Comparison of ENCODE assay signal across 18 cellular contexts in the genomic region with DNA sequence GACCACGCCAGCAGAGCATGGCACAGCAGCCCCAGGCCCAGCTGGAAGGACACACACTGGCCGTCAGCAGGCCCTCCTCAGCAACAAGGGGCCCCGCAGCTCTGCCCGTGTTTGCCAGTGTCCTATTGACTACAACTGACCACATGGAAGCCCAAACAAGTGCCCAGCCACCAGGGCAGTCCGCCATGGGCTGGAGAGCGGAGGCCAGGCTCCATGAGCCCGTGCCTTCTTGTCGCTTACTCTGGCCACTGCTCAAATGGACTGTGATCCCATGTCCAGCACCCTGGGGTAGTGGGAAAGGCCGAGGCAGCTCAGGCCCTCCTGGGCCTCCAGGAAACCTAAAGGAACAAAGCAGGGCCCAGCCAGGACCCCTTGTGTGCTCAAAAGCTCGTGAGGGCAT. TPM values are rescaled to one million over a fixed set of nuclear protein-coding genes. Genes with fewer than 3 reads are reported as not detected.
DNase-seq lines count a peak whose midpoint lies in the region; ATAC-seq, FAIRE-seq and TF ChIP-seq lines count a peak whose summit lies in the region.
"Had no signal": no experiment of that assay in that cellular context is flagged by ENCODE, and none has a peak within 500 bp of the region (broad histone marks: within the 10 kb centered on the region; RNA-seq: fewer than 3 reads in every experiment).

No MANE protein-coding gene starts in this region.

- no peak for TF ChIP-seq CTCF in left ventricle myocardium inferior (IDR thresholded peaks at IDR 0.05; ENCODE audit: borderline replicate concordance)
- TF ChIP-seq CTCF in HepG2 (CRISPR knock-in tag; IDR thresholded peaks at IDR 0.05): no peak

- TF ChIP-seq POLR2A in HepG2 (IDR thresholded peaks at IDR 0.05; ENCODE audit: insufficient read depth in 1 of 2, low read depth in 2 of 2, low read length in 2 of 2): no peak

- no peaks in the 10 kb centered on the region for H3K36me3 ChIP-seq in left ventricle myocardium inferior
- no peaks in the 10 kb centered on the region for H3K36me3 ChIP-seq in HepG2 (replicated peaks in 1 of 2; ENCODE audit: control insufficient read depth in 1 of 2, insufficient read depth in 2 of 2, low read length in 2 of 2)
- H3K36me3 ChIP-seq: HAP-1 had no signal

- WGBS in HepG2 (ENCODE audit: low lambda C conversion rate): 37% methylated on average over 4 of the region's 10 CpGs

- intact Hi-C loops in left ventricle myocardium superior (cut with micrococcal nuclease): no loop called here
- intact Hi-C loops in left ventricle myocardium inferior (cut with micrococcal nuclease): no loop called here
- intact Hi-C loops in HepG2 (cut with micrococcal nuclease; ENCODE audit: unreplicated experiment): no loop called here

- H2AFZ ChIP-seq in HepG2 (ENCODE audit: low read length): no peak overlapping the region
- H2AFZ ChIP-seq: GM23248 had no signal

- FAIRE-seq in HepG2 (lab: Jason Lieb, UNC): no peak
- FAIRE-seq: D721Med, G401.6, GM12891, GM19239 had no signal

- DNase-seq in left ventricle myocardium superior: peak; percentile 20
- no peak for DNase-seq in left ventricle myocardium inferior
- DNase-seq in T-helper 17 cell: no peak
- DNase-seq in HepG2 (ENCODE audit: low spot score): no peak
- DNase-seq in stimulated activated naive B cell treated with anti-CD40 and anti-IgM and Interleukin-4, amounts not matched to agents 10 μg/mL and 1 μg/mL and 100 μg/mL, for 72 hours: no peak
- DNase-seq in mucosa of gallbladder (ENCODE audit: low spot score): no peak
- DNase-seq in activated CD4-positive, CD25-positive, alpha-beta regulatory T cell treated with anti-CD3 and anti-CD28 coated beads, Interleukin-2, amount 50 U/mL, for 72 hours: no peak
- DNase-seq: C1 segment of cervical spinal cord; Caco-2; CD4-positive, CD25-positive, alpha-beta regulatory T cell; CD8-positive, alpha-beta memory T cell; GM23248 had no signal

- H3K27me3 Mint-ChIP-seq in T-helper 17 cell: no peaks in the 10 kb centered on the region
- peaks cover 4 to 7% of the 10 kb centered on the region in 2 donors for H3K27me3 Mint-ChIP-seq in stimulated activated naive B cell treated with anti-CD40 and anti-IgM and Interleukin-4, amounts not matched to agents 10 μg/mL and 1 μg/mL and 100 μg/mL, for 72 hours
- H3K27me3 Mint-ChIP-seq: CD4-positive, CD25-positive, alpha-beta regulatory T cell; CD8-positive, alpha-beta memory T cell had no signal

- no TSS peak for BruUV-seq in HepG2 (replicated peaks; lab: Mats Ljungman, UMichigan)

- H3K4me3 ChIP-seq in left ventricle myocardium inferior (no peak overlapping the region), HepG2 (replicated peaks in 1 of 3; ENCODE audit: insufficient read depth in 1 of 3, low read depth in 2 of 3, low read length in 3 of 3) (no peak overlapping the region)
- H3K4me3 ChIP-seq: GM23248, HAP-1 had no signal

- no peak overlapping the region for H3K27ac ChIP-seq in left ventricle myocardium inferior (replicated peaks)
- H3K27ac ChIP-seq in HepG2 (ENCODE audit: extremely low read length, insufficient read depth, low read length): no peak overlapping the region
- H3K27ac ChIP-seq: GM23248 had no signal

- H3K9ac ChIP-seq in HepG2 (ENCODE audit: insufficient read depth, low read depth, low read length): no peak overlapping the region
- H3K9ac ChIP-seq: GM23248 had no signal

- H3K4me1 ChIP-seq in left ventricle myocardium inferior (peaks cover 19% of the 10 kb centered on the region), HepG2 (ENCODE audit: insufficient read depth, low read length) (peaks cover 10% of the 10 kb centered on the region)
- H3K4me1 ChIP-seq: HAP-1 had no signal

- H3K27me3 ChIP-seq in left ventricle myocardium inferior (ENCODE audit: low read depth) (no peaks in the 10 kb centered on the region), HepG2 (ENCODE audit: control insufficient read depth in 1 of 2, insufficient read depth in 2 of 2, low read length in 2 of 2) (peaks cover 0 to 21% of the 10 kb centered on the region in 2 experiments; a peak in 4 of 5 replicates)

- TF ChIP-seq EP300 in HepG2 (IDR thresholded peaks at IDR 0.05; ENCODE audit: low read depth in 2 of 2, low read length in 2 of 2) (no peak), HepG2 (CRISPR knock-in tag; IDR thresholded peaks at IDR 0.05; ENCODE audit: borderline replicate concordance) (no peak)

- in situ Hi-C loops in HepG2 (cut with HindIII; ENCODE audit: extremely low pct_ligation_motif_present, low pct_unique_long_range_greater_than_20kb): no loop called here

- H3K9me3 ChIP-seq in left ventricle myocardium inferior (replicated peaks) (peaks cover 11% of the 10 kb centered on the region), T-helper 17 cell (ENCODE audit: control insufficient read depth, low read length, poor library complexity, severe bottlenecking) (no peaks in the 10 kb centered on the region), HepG2 (ENCODE audit: low read length) (peaks cover 6% of the 10 kb centered on the region)

- POLR2A ChIA-PET in HepG2 (lab: Yijun Ruan, JAX): no interaction called here

- no peaks in the 10 kb centered on the region for H3K79me2 ChIP-seq in HepG2 (ENCODE audit: insufficient read depth, low read length)

- no peak for ATAC-seq in left ventricle myocardium superior
- ATAC-seq in T-helper 17 cell: no peak
- ATAC-seq in HepG2: peak; percentile 49
- no peak for ATAC-seq in stimulated activated naive B cell treated with anti-CD40 and anti-IgM and Interleukin-4, amounts not matched to agents 10 μg/mL and 1 μg/mL and 100 μg/mL, for 72 hours (replicated peaks)

- peak overlapping the region; percentile 90 for H3K27ac Mint-ChIP-seq in T-helper 17 cell
- no peak overlapping the region for H3K27ac Mint-ChIP-seq in stimulated activated naive B cell treated with anti-CD40 and anti-IgM and Interleukin-4, amounts not matched to agents 10 μg/mL and 1 μg/mL and 100 μg/mL, for 72 hours
- H3K27ac Mint-ChIP-seq: B cell; CD8-positive, alpha-beta memory T cell had no signal

- TF ChIP-seq RAD21 in HepG2 (CRISPR knock-in tag; IDR thresholded peaks at IDR 0.05): no peak

- H3K4me3 Mint-ChIP-seq in T-helper 17 cell: no peak overlapping the region
- H3K4me3 Mint-ChIP-seq in stimulated activated naive B cell treated with anti-CD40 and anti-IgM and Interleukin-4, amounts not matched to agents 10 μg/mL and 1 μg/mL and 100 μg/mL, for 72 hours: no peak overlapping the region
- H3K4me3 Mint-ChIP-seq: B cell; CD4-positive, CD25-positive, alpha-beta regulatory T cell; CD8-positive, alpha-beta memory T cell had no signal

- H3K4me1 Mint-ChIP-seq in T-helper 17 cell: peaks cover 9% of the 10 kb centered on the region
- peaks cover 10 to 18% of the 10 kb centered on the region in 2 donors for H3K4me1 Mint-ChIP-seq in stimulated activated naive B cell treated with anti-CD40 and anti-IgM and Interleukin-4, amounts not matched to agents 10 μg/mL and 1 μg/mL and 100 μg/mL, for 72 hours

- H3K4me2 ChIP-seq in HepG2 (ENCODE audit: low read depth, low read length): no peak overlapping the region; the same call in 1 of the 2 replicates

- H4K20me1 ChIP-seq in HepG2 (ENCODE audit: insufficient read depth, low read length): no peaks in the 10 kb centered on the region

- H3K36me3 Mint-ChIP-seq in T-helper 17 cell (ENCODE audit: low read depth): no peaks in the 10 kb centered on the region
- H3K36me3 Mint-ChIP-seq in stimulated activated naive B cell treated with anti-CD40 and anti-IgM and Interleukin-4, amounts not matched to agents 10 μg/mL and 1 μg/mL and 100 μg/mL, for 72 hours: peaks cover 6 to 14% of the 10 kb centered on the region in 2 donors
- H3K36me3 Mint-ChIP-seq: CD4-positive, CD25-positive, alpha-beta regulatory T cell; CD8-positive, alpha-beta memory T cell had no signal

- CTCF ChIA-PET in HepG2 (lab: Yijun Ruan, JAX; ENCODE audit: low intra/inter-chr PET ratio, low total read pairs): no interaction called here

- peaks cover 5 to 8% of the 10 kb centered on the region in 2 donors for H3K9me3 Mint-ChIP-seq in stimulated activated naive B cell treated with anti-CD40 and anti-IgM and Interleukin-4, amounts not matched to agents 10 μg/mL and 1 μg/mL and 100 μg/mL, for 72 hours

TF ChIP-seq in HepG2, 621 proteins besides CTCF, POLR2A, EP300 and RAD21 (continues in another document):
- TF ChIP-seq HNRNPL (IDR thresholded peaks at IDR 0.05; ENCODE audit: low read depth, low read length): 0 out of 2 replicates have a peak, but pooled peaks have one; percentile 31
- TF ChIP-seq ZFX (CRISPR knock-in tag; IDR thresholded peaks at IDR 0.05; ENCODE audit: low read depth): peak; percentile 17; the same call in 1 of the 2 replicates
- 0 out of 2 replicates have a peak, but pooled peaks have one; percentile 12 for TF ChIP-seq SALL1 (CRISPR knock-in tag; IDR thresholded peaks at IDR 0.05)
- no peak for TF ChIP-seq NFIB (CRISPR knock-in tag; IDR thresholded peaks at IDR 0.05; ENCODE audit: borderline replicate concordance)

RNA-seq across cellular contexts. Expression of gene TAF1B, which starts 53.9 kb away (rescaled TPM):
- total RNA-seq in left ventricle myocardium superior (3.6 TPM), left ventricle myocardium inferior (4.2 TPM), T-helper 17 cell (10 to 100 TPM; 15.3 to 19.9 TPM), HepG2 (2016; rRNA removed; fragmentation: Illumina TruSeq; extraction: Trizol) (27.7 and 34.0 TPM in 2 replicates), mucosa of gallbladder (14.8 TPM)
- total RNA-seq in HepG2 (2016; cell fraction: cytosol; rRNA removed; fragmentation: Illumina TruSeq; extraction: Trizol; ENCODE audit: low read depth): 6.1 and 6.8 TPM in 2 replicates
- 26.3 and 35.7 TPM in 2 replicates for total RNA-seq in HepG2 (2016; cell fraction: insoluble cytoplasmic fraction; rRNA removed; fragmentation: Illumina TruSeq; extraction: Trizol)
- 10.3 and 12.6 TPM in 2 replicates for total RNA-seq in HepG2 (2016; cell fraction: membrane; rRNA removed; fragmentation: Illumina TruSeq; extraction: Trizol)
- 33.1 and 35.1 TPM in 2 replicates for total RNA-seq in HepG2 (2016; cell fraction: nucleus; rRNA removed; fragmentation: Illumina TruSeq; extraction: Trizol)
- 10.7 and 13.3 TPM in 2 replicates for polyA plus RNA-seq in HepG2 (2011; rRNA removed)
- 4.8 and 6.4 TPM in 2 replicates for polyA plus RNA-seq in HepG2 (2011; cell fraction: cytosol; rRNA removed)
- 6.6 and 9.5 TPM in 2 replicates for polyA plus RNA-seq in HepG2 (2011; cell fraction: nucleus; rRNA removed)
- polyA plus RNA-seq in HepG2 (2012): 8.9 and 14.8 TPM in 2 replicates
- polyA plus RNA-seq in HepG2 (2016; cell fraction: cytosol; fragmentation: Illumina TruSeq; extraction: Trizol; ENCODE audit: low read depth): 3.0 and 3.3 TPM in 2 replicates
- polyA plus RNA-seq in HepG2 (2016; cell fraction: insoluble cytoplasmic fraction; fragmentation: Illumina TruSeq; extraction: Trizol; ENCODE audit: low read depth): 30.6 and 33.2 TPM in 2 replicates
- polyA plus RNA-seq in HepG2 (2016; cell fraction: membrane; fragmentation: Illumina TruSeq; extraction: Trizol; ENCODE audit: low read depth): 4.6 and 6.3 TPM in 2 replicates
- 20.1 and 24.0 TPM in 2 replicates for polyA plus RNA-seq in HepG2 (2016; cell fraction: nucleus; fragmentation: Illumina TruSeq; extraction: Trizol; ENCODE audit: insufficient read depth, low read depth)
- polyA minus RNA-seq in HepG2 (2011; rRNA and poly(A)+ RNA removed; ENCODE audit: low replicate concordance): 9.4 and 16.3 TPM in 2 replicates
- 14.0 and 16.2 TPM in 2 replicates for polyA minus RNA-seq in HepG2 (2011; cell fraction: cytosol; rRNA and poly(A)+ RNA removed)
- 90.8 and 101 TPM in 2 replicates for polyA minus RNA-seq in HepG2 (2011; cell fraction: nucleus; rRNA and poly(A)+ RNA removed)
